In the genomic region with DNA sequence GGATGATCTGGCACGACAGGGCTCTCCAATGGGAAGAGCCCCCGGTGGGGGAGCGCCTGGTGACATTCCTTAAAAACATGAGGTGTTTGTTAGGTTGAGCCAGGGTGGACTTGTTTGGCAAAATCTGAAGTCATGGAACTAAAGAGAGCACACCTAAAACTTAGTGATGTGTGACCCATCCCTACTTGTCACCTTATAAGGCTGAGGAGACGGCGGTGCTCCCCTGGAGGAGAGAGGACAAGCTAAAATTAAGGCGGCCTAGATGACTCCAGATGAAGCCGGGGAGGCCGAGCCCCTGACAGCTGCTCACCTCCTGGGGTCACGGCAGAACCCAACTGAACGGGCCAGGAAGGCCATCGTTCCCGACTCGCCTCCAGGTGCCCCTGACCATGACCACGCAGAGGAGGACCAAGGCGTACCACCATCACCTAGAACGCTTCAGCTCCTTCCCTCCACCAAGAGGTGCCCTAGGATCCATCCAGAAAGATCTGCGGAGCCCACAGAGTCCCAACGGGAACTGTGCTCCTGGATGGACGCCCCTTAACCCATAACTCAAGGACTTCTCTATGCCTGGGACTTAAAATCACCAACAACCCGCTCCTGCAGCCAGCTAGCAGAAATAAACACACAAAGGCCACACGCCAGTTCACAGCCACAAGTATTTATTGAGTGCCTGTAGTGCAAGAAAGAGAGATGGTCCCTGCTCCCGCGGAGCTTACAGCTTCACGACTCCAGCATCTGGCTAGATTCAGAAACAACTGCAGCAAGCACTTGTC, we compare ENCODE assay signal across 8 cellular contexts. TPM values are rescaled to one million over a fixed set of nuclear protein-coding genes. Genes with fewer than 3 reads are reported as not detected.
A peak's percentile ranks its signal among the peaks of the same experiment; 100 is the strongest.
DNase-seq lines count a peak whose midpoint lies in the region; TF ChIP-seq lines count a peak whose summit lies in the region.

No MANE protein-coding gene starts in this region.

- H3K9ac ChIP-seq in ES-I3 (ENCODE audit: low read depth, low read length): peak overlapping the region; percentile 82

- TF ChIP-seq CTCF in PC-9 (conservative IDR thresholded peaks at IDR 0.05) (no peak), epithelial cell of proximal tubule (conservative IDR thresholded peaks at IDR 0.05; ENCODE audit: low read depth, low read length) (no peak), progenitor cell of endocrine pancreas (IDR thresholded peaks at IDR 0.05; ENCODE audit: unreplicated experiment) (no peak)

- POLR2A ChIA-PET in PC-9 (lab: Charles Lee; ENCODE audit: unreplicated experiment): interaction anchor here (0.7 to 1.0 kb wide), 2 partner anchors 31 to 81 kb away, joined by 3 to 4 read pairs; a partner anchor contains a TSS

- H3K9me3 ChIP-seq in ES-I3 (ENCODE audit: control insufficient read depth, insufficient read depth, low read length) (no peaks in the 10 kb centered on the region), PC-9 (ENCODE audit: insufficient read depth, low read depth) (no peaks in the 10 kb centered on the region)

- H3K27me3 ChIP-seq in PC-9 (ENCODE audit: insufficient read depth, low read depth): no peaks in the 10 kb centered on the region

- peak overlapping the region; percentile 75 for H3K4me3 Mint-ChIP-seq in progenitor cell of endocrine pancreas (ENCODE audit: low read depth)

- peaks cover 47% of the 10 kb centered on the region for H3K27me3 Mint-ChIP-seq in progenitor cell of endocrine pancreas

- TSS peak; percentile 70 for BruUV-seq in PC-9 (replicated peaks; lab: Mats Ljungman, UMichigan)

- peaks cover 11% of the 10 kb centered on the region for H3F3A ChIP-seq in PC-9 (ENCODE audit: insufficient read depth, low read depth)

- no peak overlapping the region for H3K27ac Mint-ChIP-seq in progenitor cell of endocrine pancreas

- peak overlapping the region; percentile 89 for H3K4me2 ChIP-seq in PC-9

- no peaks in the 10 kb centered on the region for H4K20me1 ChIP-seq in PC-9 (ENCODE audit: insufficient read depth)

- no peaks in the 10 kb centered on the region for H3K9me3 Mint-ChIP-seq in progenitor cell of endocrine pancreas (ENCODE audit: low read depth)

- no peaks in the 10 kb centered on the region for H3K36me3 Mint-ChIP-seq in progenitor cell of endocrine pancreas (ENCODE audit: insufficient read depth)

- no peak overlapping the region for H3K27ac ChIP-seq in PC-9

- intact Hi-C loops in PC-9 (cut with micrococcal nuclease; ENCODE audit: unreplicated experiment): loop anchor here (1.0 to 2.0 kb wide), 2 partner anchors 77 to 109 kb away; no protein-coding TSS in a partner anchor

- peak overlapping the region; percentile 97 for H2AFZ ChIP-seq in PC-9

- DNase-seq in PC-9: no peak
- DNase-seq in epithelial cell of proximal tubule (ENCODE audit: low read depth): no peak
- no peak for DNase-seq in progenitor cell of endocrine pancreas (ENCODE audit: low spot score, unreplicated experiment)
- DNase-seq in NCI-H1694 treated with DMSO at 0.1 percent for 48 hours (lab: John Stamatoyannopoulos, UW): no peak
- no peak for DNase-seq in central memory CD4-positive, alpha-beta T cell
- DNase-seq in stimulated activated CD4-positive, alpha-beta T cell treated with anti-CD3 and anti-CD28 coated beads, Interleukin-12 subunit alpha, Interleukin-12 subunit beta, amount 100 ng/mL, for 4 hours: no peak
- DNase-seq in SKM-1 treated with dmso at 0.1 percent for 144 hours (lab: John Stamatoyannopoulos, UW; ENCODE audit: unreplicated experiment): no peak

- H3K36me3 ChIP-seq in ES-I3 (ENCODE audit: insufficient read depth, low read length) (no peaks in the 10 kb centered on the region), PC-9 (ENCODE audit: low read depth) (no peaks in the 10 kb centered on the region)

- peaks cover 8% of the 10 kb centered on the region for H3K4me1 Mint-ChIP-seq in progenitor cell of endocrine pancreas (ENCODE audit: low read depth)

- no peaks in the 10 kb centered on the region for H3K9me2 ChIP-seq in PC-9 (ENCODE audit: insufficient read depth)

- H3K4me1 ChIP-seq in ES-I3 (ENCODE audit: insufficient read depth, low read length) (peaks cover 28% of the 10 kb centered on the region), PC-9 (replicated peaks; ENCODE audit: insufficient read depth) (peaks cover 19% of the 10 kb centered on the region)

- H3K4me3 ChIP-seq in PC-9 (peak overlapping the region; percentile 88), epithelial cell of proximal tubule (ENCODE audit: low read depth, low read length) (peak overlapping the region; percentile 77)

- H3K79me2 ChIP-seq in PC-9 (ENCODE audit: low read depth): peaks cover 25% of the 10 kb centered on the region

- CTCF ChIA-PET in PC-9 (lab: Charles Lee): interaction anchor here (1.2 kb wide), 1 partner anchor 109 kb away, joined by 7 read pairs; no protein-coding TSS in a partner anchor

RNA-seq across cellular contexts. Expression of a gene that starts 1.0 kb away (rescaled TPM):
- 16.6 and 21.6 TPM in 2 replicates for total RNA-seq in PC-9 (2021)
- 4.1 and 4.6 TPM in 2 replicates for total RNA-seq in epithelial cell of proximal tubule
- 2.1 and 2.6 TPM in 2 replicates for total RNA-seq in progenitor cell of endocrine pancreas
